18 cellular contexts compared by ENCODE assay signal in the genomic region with DNA sequence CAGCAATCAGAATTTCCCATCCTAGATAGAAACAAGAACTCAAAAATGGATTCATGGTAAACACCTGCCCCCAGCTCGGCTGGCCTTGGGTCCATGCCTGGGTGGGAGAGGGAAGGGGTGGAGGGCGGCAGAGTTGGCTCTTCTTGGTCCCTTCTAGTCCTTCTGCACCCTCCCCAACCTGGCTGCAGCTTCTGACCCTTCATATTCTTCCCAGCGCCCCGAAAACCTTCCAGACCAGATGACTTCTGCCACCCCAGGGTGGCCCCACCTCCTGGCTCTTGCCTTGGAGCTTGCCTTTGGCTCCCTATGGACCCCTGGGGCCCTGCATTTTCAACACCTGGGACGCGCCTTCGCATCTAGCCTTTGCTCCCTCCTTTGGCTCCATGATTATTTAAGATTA. TPM values are rescaled to one million over a fixed set of nuclear protein-coding genes. Genes with fewer than 3 reads are reported as not detected.
DNase-seq lines count a peak whose midpoint lies in the region; ATAC-seq, FAIRE-seq and TF ChIP-seq lines count a peak whose summit lies in the region.
"Had no signal": no experiment of that assay in that cellular context is flagged by ENCODE, and none has a peak within 500 bp of the region (broad histone marks: within the 10 kb centered on the region; RNA-seq: fewer than 3 reads in every experiment).

No MANE protein-coding gene starts in this region.

- no peak for FAIRE-seq in D721Med (lab: Jason Lieb, UNC)
- FAIRE-seq: A204.1, GM12892, GM19239, H54 had no signal

- no peak overlapping the region for H3K27ac Mint-ChIP-seq in activated naive CD8-positive, alpha-beta T cell treated with anti-CD3 and anti-CD28 coated beads, Interleukin-2, amount 10 ng/mL, durations not matched to agents 7 days and 5 days
- no peak overlapping the region for H3K27ac Mint-ChIP-seq in activated naive CD8-positive, alpha-beta T cell treated with anti-CD3 and anti-CD28 coated beads, Interleukin-2, amount 50 U/mL, for 24 hours
- no peak overlapping the region for H3K27ac Mint-ChIP-seq in T-cell
- H3K27ac Mint-ChIP-seq: B cell had no signal

- no peak overlapping the region for H3K4me3 Mint-ChIP-seq in activated naive CD8-positive, alpha-beta T cell treated with anti-CD3 and anti-CD28 coated beads, Interleukin-2, amount 10 ng/mL, durations not matched to agents 7 days and 5 days
- H3K4me3 Mint-ChIP-seq in activated naive CD8-positive, alpha-beta T cell treated with anti-CD3 and anti-CD28 coated beads, Interleukin-2, amount 50 U/mL, for 24 hours, result no peak overlapping the region
- H3K4me3 Mint-ChIP-seq in T-cell, result no peak overlapping the region
- H3K4me3 Mint-ChIP-seq: B cell; CD4-positive, alpha-beta memory T cell had no signal

- CTCF ChIA-PET in T-cell (lab: Charles Lee), result no interaction called here

- POLR2A ChIA-PET in activated naive CD8-positive, alpha-beta T cell treated with anti-CD3 and anti-CD28 coated beads, Interleukin-2, amount 10 ng/mL, durations not matched to agents 7 days and 5 days (lab: Charles Lee), result no interaction called here
- POLR2A ChIA-PET in T-cell (lab: Charles Lee), result no interaction called here

- peaks cover 8% of the 10 kb centered on the region for H3K4me1 Mint-ChIP-seq in activated naive CD8-positive, alpha-beta T cell treated with anti-CD3 and anti-CD28 coated beads, Interleukin-2, amount 10 ng/mL, durations not matched to agents 7 days and 5 days
- peaks cover 34% of the 10 kb centered on the region for H3K4me1 Mint-ChIP-seq in activated naive CD8-positive, alpha-beta T cell treated with anti-CD3 and anti-CD28 coated beads, Interleukin-2, amount 50 U/mL, for 24 hours
- peaks cover 2 to 4% (median 3%) of the 10 kb centered on the region in 3 donors for H3K4me1 Mint-ChIP-seq in T-cell

- no peaks in the 10 kb centered on the region for H3K27me3 Mint-ChIP-seq in activated naive CD8-positive, alpha-beta T cell treated with anti-CD3 and anti-CD28 coated beads, Interleukin-2, amount 10 ng/mL, durations not matched to agents 7 days and 5 days
- H3K27me3 Mint-ChIP-seq in activated naive CD8-positive, alpha-beta T cell treated with anti-CD3 and anti-CD28 coated beads, Interleukin-2, amount 50 U/mL, for 24 hours, result no peaks in the 10 kb centered on the region
- H3K27me3 Mint-ChIP-seq in T-cell, result no peaks in the 10 kb centered on the region
- H3K27me3 Mint-ChIP-seq: B cell; CD4-positive, alpha-beta memory T cell had no signal

- intact Hi-C loops in posterior vena cava (cut with DNase I), result loop anchor here in 1 of 2 donors (10.0 kb wide), 2 partner anchors 45 to 165 kb away; a partner anchor contains a TSS

- H3K36me3 Mint-ChIP-seq in activated naive CD8-positive, alpha-beta T cell treated with anti-CD3 and anti-CD28 coated beads, Interleukin-2, amount 10 ng/mL, durations not matched to agents 7 days and 5 days, result no peaks in the 10 kb centered on the region
- H3K36me3 Mint-ChIP-seq in activated naive CD8-positive, alpha-beta T cell treated with anti-CD3 and anti-CD28 coated beads, Interleukin-2, amount 50 U/mL, for 24 hours (ENCODE audit: low read depth), result no peaks in the 10 kb centered on the region
- H3K36me3 Mint-ChIP-seq in T-cell, result no peaks in the 10 kb centered on the region
- H3K36me3 Mint-ChIP-seq: CD4-positive, alpha-beta memory T cell had no signal

- peak; percentile 23 for DNase-seq in activated naive CD8-positive, alpha-beta T cell treated with anti-CD3 and anti-CD28 coated beads, Interleukin-2, amount 10 ng/mL, durations not matched to agents 7 days and 5 days
- no peak for DNase-seq in activated naive CD8-positive, alpha-beta T cell treated with anti-CD3 and anti-CD28 coated beads, Interleukin-2, amount 50 U/mL, for 24 hours
- DNase-seq in D721Med (ENCODE audit: insufficient read length, low spot score) (peak; percentile 13), epidermal melanocyte (ENCODE audit: insufficient read length, low spot score) (peak; percentile 5), posterior vena cava (ENCODE audit: low spot score) (peak; percentile 75), KG1 (lab: John Stamatoyannopoulos, UW) (no peak), T-cell (no peak)
- no peak for DNase-seq in stimulated activated CD4-positive, alpha-beta T cell treated with anti-CD3 and anti-CD28 coated beads, Interleukin-2, amount 100 ng/mL, for 24 hours
- DNase-seq: C1 segment of cervical spinal cord; CD4-positive, alpha-beta memory T cell; DND-41; GDM1 had no signal

- H3K9me3 Mint-ChIP-seq in activated naive CD8-positive, alpha-beta T cell treated with anti-CD3 and anti-CD28 coated beads, Interleukin-2, amount 10 ng/mL, durations not matched to agents 7 days and 5 days, result no peaks in the 10 kb centered on the region
- no peaks in the 10 kb centered on the region for H3K9me3 Mint-ChIP-seq in activated naive CD8-positive, alpha-beta T cell treated with anti-CD3 and anti-CD28 coated beads, Interleukin-2, amount 50 U/mL, for 24 hours
- H3K9me3 Mint-ChIP-seq in T-cell, result no peaks in the 10 kb centered on the region
- H3K9me3 Mint-ChIP-seq: CD4-positive, alpha-beta memory T cell had no signal

- TF ChIP-seq CTCF in D721Med (IDR thresholded peaks at IDR 0.05; ENCODE audit: insufficient read depth, missing control alignments), result no peak

- ATAC-seq in activated naive CD8-positive, alpha-beta T cell treated with anti-CD3 and anti-CD28 coated beads, Interleukin-2, amount 10 ng/mL, durations not matched to agents 7 days and 5 days (ENCODE audit: low read depth), result no peak
- no peak for ATAC-seq in activated naive CD8-positive, alpha-beta T cell treated with anti-CD3 and anti-CD28 coated beads, Interleukin-2, amount 50 U/mL, for 24 hours
- no peak for ATAC-seq in T-cell (replicated peaks in 1 of 4)
- ATAC-seq: HCT116 had no signal

RNA-seq across cellular contexts. Expression of a gene that starts 5.4 kb away (rescaled TPM):
- total RNA-seq in activated naive CD8-positive, alpha-beta T cell treated with anti-CD3 and anti-CD28 coated beads, Interleukin-2, amount 10 ng/mL, durations not matched to agents 7 days and 5 days, result under 1 TPM in 1 of 2 experiments, not detected in 1; 0.48 TPM
- total RNA-seq in posterior vena cava (under 1 TPM; 0.79 to 1.00 TPM), T-cell (not detected)
- total RNA-seq: B cell; CD4-positive, alpha-beta memory T cell had no signal

RNA-seq across cellular contexts. Expression of a gene that starts 47.8 kb away (rescaled TPM):
- total RNA-seq in activated naive CD8-positive, alpha-beta T cell treated with anti-CD3 and anti-CD28 coated beads, Interleukin-2, amount 10 ng/mL, durations not matched to agents 7 days and 5 days, result 100 to 1,000 TPM; 313 to 314 TPM
- total RNA-seq in posterior vena cava (1 to 10 TPM; 1.1 to 2.2 TPM), T-cell (1 to 10 TPM; 2.3 to 4.2 (median 2.7) TPM)

Comparison
In these comparisons a context has a peak if more than half of its experiments do, and no peak if none do; other contexts are left out.
1. DNase-seq: peak in activated naive CD8-positive, alpha-beta T cell treated with anti-CD3 and anti-CD28 coated beads, Interleukin-2, amount 10 ng/mL, durations not matched to agents 7 days and 5 days (single experiment), D721Med (single experiment), epidermal melanocyte (single experiment) and posterior vena cava (single experiment); none in activated naive CD8-positive, alpha-beta T cell treated with anti-CD3 and anti-CD28 coated beads, Interleukin-2, amount 50 U/mL, for 24 hours (single experiment), KG1 (single experiment), T-cell (0 of 34) and stimulated activated CD4-positive, alpha-beta T cell treated with anti-CD3 and anti-CD28 coated beads, Interleukin-2, amount 100 ng/mL, for 24 hours (0 of 2).
2. RNA of a gene that starts 47.8 kb away (total RNA-seq): 313 to 314 TPM in activated naive CD8-positive, alpha-beta T cell treated with anti-CD3 and anti-CD28 coated beads, Interleukin-2, amount 10 ng/mL, durations not matched to agents 7 days and 5 days; 2.3 to 4.2 TPM in T-cell and 1.1 to 2.2 TPM in posterior vena cava; every median in the first group is over 10 times any median in the second.